11 cellular contexts compared by ENCODE assay signal in genomic region chr4:154492288-154492687, GRCh38. TPM values are rescaled to one million over a fixed set of nuclear protein-coding genes. Genes with fewer than 3 reads are reported as not detected.
DNase-seq lines count a peak whose midpoint lies in the region; ATAC-seq and TF ChIP-seq lines count a peak whose summit lies in the region.
"Had no signal": no experiment of that assay in that cellular context is flagged by ENCODE, and none has a peak within 500 bp of the region (broad histone marks: within the 10 kb centered on the region; RNA-seq: fewer than 3 reads in every experiment).

No MANE protein-coding gene starts in this region.

- no peak overlapping the region for H2AK5ac ChIP-seq in H9 (ENCODE audit: insufficient read length, low read length)

- H3K14ac ChIP-seq in H9 (ENCODE audit: insufficient read depth, low read length) = no peak overlapping the region

- no peak for ATAC-seq in effector memory CD8-positive, alpha-beta T cell (replicated peaks)

- no peak for TF ChIP-seq CTCF in H9 (conservative IDR thresholded peaks at IDR 0.05)
- TF ChIP-seq CTCF in chondrocyte (IDR thresholded peaks at IDR 0.05) = no peak
- TF ChIP-seq CTCF in neural crest cell (conservative IDR thresholded peaks at IDR 0.05) = no peak

- H3K18ac ChIP-seq in H9 (ENCODE audit: insufficient read length, low read depth, low read length) = no peak overlapping the region

- peaks cover 37 to 60% of the 10 kb centered on the region in 2 donors for H3K27me3 Mint-ChIP-seq in CD8-positive, alpha-beta memory T cell
- peaks cover 88% of the 10 kb centered on the region for H3K27me3 Mint-ChIP-seq in H9 (ENCODE audit: low read depth)
- peaks cover 68% of the 10 kb centered on the region for H3K27me3 Mint-ChIP-seq in chondrocyte (ENCODE audit: low read depth)
- H3K27me3 Mint-ChIP-seq in neural crest cell (ENCODE audit: low read depth) = peaks cover 86% of the 10 kb centered on the region
- H3K27me3 Mint-ChIP-seq in effector memory CD8-positive, alpha-beta T cell = peaks cover 54 to 76% of the 10 kb centered on the region in 2 donors

- no peaks in the 10 kb centered on the region for H3K36me3 ChIP-seq in CD8-positive, alpha-beta memory T cell (ENCODE audit: insufficient read depth, low read length)

- peaks cover 6 to 20% (median 13%) of the 10 kb centered on the region in 3 donors for H3K4me1 Mint-ChIP-seq in CD8-positive, alpha-beta memory T cell
- H3K4me1 Mint-ChIP-seq in H9 (peaks cover 9 to 15% of the 10 kb centered on the region in 2 experiments), chondrocyte (ENCODE audit: low read depth) (peaks cover 18% of the 10 kb centered on the region), neural crest cell (peaks cover 15% of the 10 kb centered on the region)
- H3K4me1 Mint-ChIP-seq in effector memory CD8-positive, alpha-beta T cell (ENCODE audit: low read depth in 2 of 2) = peaks cover 4 to 8% of the 10 kb centered on the region in 2 donors

- no peak overlapping the region for H2BK120ac ChIP-seq in H9 (ENCODE audit: low read depth, low read length, poor library complexity, severe bottlenecking)

- H3K79me1 ChIP-seq in H9 (ENCODE audit: insufficient read depth, low read depth, low read length, poor library complexity, severe bottlenecking) = no peaks in the 10 kb centered on the region

- H3K9me3 ChIP-seq in CD8-positive, alpha-beta memory T cell (ENCODE audit: low read length) = no peaks in the 10 kb centered on the region
- no peaks in the 10 kb centered on the region for H3K9me3 ChIP-seq in H9 (ENCODE audit: control insufficient read depth, low read depth, low read length)

- CTCF ChIA-PET in CD8-positive, alpha-beta memory T cell (lab: Charles Lee) = no interaction called here

- H3T11ph ChIP-seq in H9 (ENCODE audit: low read length) = no peak overlapping the region

- peaks cover 13% of the 10 kb centered on the region for H3K27me3 ChIP-seq in CD8-positive, alpha-beta memory T cell (ENCODE audit: insufficient read depth, low read length, poor library complexity, severe bottlenecking)
- H3K27me3 ChIP-seq in H9 (ENCODE audit: insufficient read depth, low read length) = peaks cover 27% of the 10 kb centered on the region; the same call in 1 of the 2 replicates

- no peak overlapping the region for H4K5ac ChIP-seq in H9 (ENCODE audit: insufficient read length, low read depth, low read length)

- no peak overlapping the region for H2BK20ac ChIP-seq in H9 (ENCODE audit: low read depth, low read length, poor library complexity, severe bottlenecking)

- no peak overlapping the region for H3K23ac ChIP-seq in H9 (ENCODE audit: insufficient read length, low read depth, low read length)

- no peak overlapping the region for H3K4me3 ChIP-seq in CD8-positive, alpha-beta memory T cell (ENCODE audit: low read length)

- no peaks in the 10 kb centered on the region for H3K4me1 ChIP-seq in CD8-positive, alpha-beta memory T cell (ENCODE audit: insufficient read depth, low read length)
- no peaks in the 10 kb centered on the region for H3K4me1 ChIP-seq in H9 (ENCODE audit: insufficient read depth, low read length)

- H4K20me1 ChIP-seq in H9 (ENCODE audit: control insufficient read depth, insufficient read depth, insufficient read length) = no peaks in the 10 kb centered on the region

- H3K9ac ChIP-seq in H9 (ENCODE audit: extremely low read depth, insufficient read length, low read length) = no peak overlapping the region

- no peak overlapping the region for H2BK15ac ChIP-seq in H9 (ENCODE audit: low read depth, low read length)

- H2BK12ac ChIP-seq in H9 (ENCODE audit: insufficient read length, low read depth, low read length) = no peak overlapping the region

- no peak for DNase-seq in CD8-positive, alpha-beta memory T cell
- DNase-seq in H9 (peak; percentile 31), chondrocyte (ENCODE audit: low spot score) (no peak), neural crest cell (ENCODE audit: low read depth, low spot score) (no peak), NCI-H524 (lab: John Stamatoyannopoulos, UW) (no peak), NCI-H1436 treated with DMSO at 0.1 percent for 48 hours (lab: John Stamatoyannopoulos, UW) (no peak), retina (no peak)
- no peak for DNase-seq in effector memory CD8-positive, alpha-beta T cell
- DNase-seq: amniotic stem cell had no signal

- peak overlapping the region; percentile 48 for H3K4me2 ChIP-seq in H9 (ENCODE audit: insufficient read depth, insufficient read length, low read length)

- peak overlapping the region in 4 of 7 donors; percentile 26 to 83 (median 50) for H3K4me3 Mint-ChIP-seq in CD8-positive, alpha-beta memory T cell
- peak overlapping the region; percentile 72 to 80 for H3K4me3 Mint-ChIP-seq in H9
- H3K4me3 Mint-ChIP-seq in chondrocyte (ENCODE audit: unreplicated experiment) = peak overlapping the region; percentile 11
- peak overlapping the region; percentile 84 for H3K4me3 Mint-ChIP-seq in neural crest cell
- H3K4me3 Mint-ChIP-seq in effector memory CD8-positive, alpha-beta T cell = peak overlapping the region in 1 of 2 donors; percentile 18

- no peaks in the 10 kb centered on the region for H3K36me3 Mint-ChIP-seq in CD8-positive, alpha-beta memory T cell
- H3K36me3 Mint-ChIP-seq in H9 (ENCODE audit: insufficient read depth in 1 of 3, low read depth in 3 of 3) = peaks cover 0 to 2% (median 0%) of the 10 kb centered on the region in 3 experiments; a peak in 2 of 7 replicates
- H3K36me3 Mint-ChIP-seq in chondrocyte (ENCODE audit: low read depth) = peaks cover 2% of the 10 kb centered on the region
- no peaks in the 10 kb centered on the region for H3K36me3 Mint-ChIP-seq in neural crest cell (ENCODE audit: low read depth)
- H3K36me3 Mint-ChIP-seq in effector memory CD8-positive, alpha-beta T cell (ENCODE audit: insufficient read depth) = no peaks in the 10 kb centered on the region

- H3K27ac ChIP-seq in CD8-positive, alpha-beta memory T cell (ENCODE audit: low read depth, low read length) = no peak overlapping the region
- H3K27ac ChIP-seq in H9 (ENCODE audit: insufficient read length, low read depth, low read length) = no peak overlapping the region
- H3K27ac ChIP-seq: skin epidermis had no signal

- H3K27ac Mint-ChIP-seq in CD8-positive, alpha-beta memory T cell = no peak overlapping the region
- H3K27ac Mint-ChIP-seq in H9 = no peak overlapping the region; a peak in 1 of 7 replicates
- no peak overlapping the region for H3K27ac Mint-ChIP-seq in chondrocyte (ENCODE audit: unreplicated experiment)
- H3K27ac Mint-ChIP-seq in neural crest cell (ENCODE audit: unreplicated experiment) = no peak overlapping the region
- no peak overlapping the region for H3K27ac Mint-ChIP-seq in effector memory CD8-positive, alpha-beta T cell

- H2AFZ ChIP-seq in H9 (ENCODE audit: low read length) = no peak overlapping the region

- no peak overlapping the region for H2BK5ac ChIP-seq in H9 (ENCODE audit: insufficient read length, low read length)

- POLR2A ChIA-PET in CD8-positive, alpha-beta memory T cell (lab: Charles Lee) = no interaction called here

- no peak overlapping the region for H3K56ac ChIP-seq in H9 (ENCODE audit: insufficient read length, low read depth, low read length)

- peaks cover 0 to 4% (median 0%) of the 10 kb centered on the region in 5 donors for H3K9me3 Mint-ChIP-seq in CD8-positive, alpha-beta memory T cell
- H3K9me3 Mint-ChIP-seq in H9 (peaks cover 3% of the 10 kb centered on the region in 2 experiments; a peak in 3 of 5 replicates), chondrocyte (ENCODE audit: low read depth) (no peaks in the 10 kb centered on the region), neural crest cell (no peaks in the 10 kb centered on the region)
- no peaks in the 10 kb centered on the region for H3K9me3 Mint-ChIP-seq in effector memory CD8-positive, alpha-beta T cell

- H3K23me2 ChIP-seq in H9 (ENCODE audit: insufficient read length, low read depth, low read length, poor library complexity, severe bottlenecking) = peaks cover 20% of the 10 kb centered on the region

- H3K4ac ChIP-seq in H9 (ENCODE audit: low read depth, low read length) = no peak overlapping the region

- no CpG with 5 or more reads among the region's 16 CpGs for WGBS in H9 (ENCODE audit: extremely low coverage, insufficient read length, low lambda C conversion rate)

- H3K79me2 ChIP-seq in H9 (ENCODE audit: insufficient read depth, low read length) = no peaks in the 10 kb centered on the region

- no peak overlapping the region for H4K8ac ChIP-seq in H9 (replicated peaks; ENCODE audit: insufficient read length, low read depth, low read length)

- no peak overlapping the region for H4K91ac ChIP-seq in H9 (ENCODE audit: insufficient read length, low read depth, low read length)

RNA-seq across cellular contexts. Expression of gene DCHS2, which starts 0.7 kb away (rescaled TPM):
- total RNA-seq in CD8-positive, alpha-beta memory T cell = under 1 TPM in 1 of 2 experiments, not detected in 1; 0.09 TPM
- polyA plus RNA-seq in CD8-positive, alpha-beta memory T cell = not detected
- 0.57 and 0.70 TPM in 2 replicates for total RNA-seq in H9 (2021)
- total RNA-seq in chondrocyte = 0.39 TPM in 1 of 3 replicates, not detected in the others
- 0.91 and 1.2 TPM in 2 replicates for total RNA-seq in neural crest cell
- total RNA-seq: glomerular endothelial cell had no signal

RNA-seq across cellular contexts. Expression of gene PLRG1, which starts 57.9 kb away (rescaled TPM):
- total RNA-seq in CD8-positive, alpha-beta memory T cell = 100 to 1,000 TPM; 136 to 139 TPM
- 79.6 TPM for polyA plus RNA-seq in CD8-positive, alpha-beta memory T cell
- 107 and 113 TPM in 2 replicates for total RNA-seq in H9 (2021)
- total RNA-seq in chondrocyte = 58.0 to 70.3 TPM (median 59.6 TPM) in 3 replicates
- total RNA-seq in neural crest cell = 93.3 and 103 TPM in 2 replicates
